ENCODE assay signal across 9 cellular contexts in genomic region chr15:77993374-77993911, GRCh38.
DNase-seq lines count a peak whose midpoint lies in the region; ATAC-seq and TF ChIP-seq lines count a peak whose summit lies in the region.
"Had no signal": no experiment of that assay in that cellular context is flagged by ENCODE, and none has a peak within 500 bp of the region (broad histone marks: within the 10 kb centered on the region; RNA-seq: fewer than 3 reads in every experiment).

No MANE protein-coding gene starts in this region.

- H3K9me3 Mint-ChIP-seq in stimulated activated effector memory CD8-positive, alpha-beta T cell treated with anti-CD3 and anti-CD28 coated beads, Interleukin-12 subunit alpha, Interleukin-12 subunit beta, amount 100 ng/mL, for 72 hours, result no peaks in the 10 kb centered on the region

- ATAC-seq in GM19351 (IDR thresholded peaks at IDR 0.05; ENCODE audit: unreplicated experiment) (peak; percentile 20), heart right ventricle (no peak), HG03565 (IDR thresholded peaks at IDR 0.05; ENCODE audit: unreplicated experiment) (no peak)
- no peak for ATAC-seq in stimulated activated effector memory CD8-positive, alpha-beta T cell treated with anti-CD3 and anti-CD28 coated beads, Interleukin-12 subunit alpha, Interleukin-12 subunit beta, amount 100 ng/mL, for 72 hours

- TF ChIP-seq CTCF in VCaP (conservative IDR thresholded peaks at IDR 0.05), result no peak
- no peak for TF ChIP-seq CTCF in heart right ventricle (IDR thresholded peaks at IDR 0.05)

- H3K4me1 Mint-ChIP-seq in stimulated activated effector memory CD8-positive, alpha-beta T cell treated with anti-CD3 and anti-CD28 coated beads, Interleukin-12 subunit alpha, Interleukin-12 subunit beta, amount 100 ng/mL, for 72 hours, result peaks cover 34% of the 10 kb centered on the region

- peak overlapping the region; percentile 73 for H3K27ac ChIP-seq in VCaP
- H3K27ac ChIP-seq in heart right ventricle, result peak overlapping the region; percentile 3 to 90 (median 82)

- no peaks in the 10 kb centered on the region for H3K9me3 ChIP-seq in heart right ventricle
- H3K9me3 ChIP-seq: HAP-1 had no signal

- no peak overlapping the region for H3K4me3 ChIP-seq in heart right ventricle
- H3K4me3 ChIP-seq: HAP-1 had no signal

- DNase-seq in heart right ventricle (no peak), NCI-H524 treated with DMSO at 0.1 percent for 48 hours (lab: John Stamatoyannopoulos, UW) (no peak), DMS153 (lab: John Stamatoyannopoulos, UW) (no peak), iPS-NIHi11 (ENCODE audit: low spot score) (no peak)
- no peak for DNase-seq in stimulated activated effector memory CD8-positive, alpha-beta T cell treated with anti-CD3 and anti-CD28 coated beads, Interleukin-12 subunit alpha, Interleukin-12 subunit beta, amount 100 ng/mL, for 72 hours (ENCODE audit: low spot score in 2 of 2)

- intact Hi-C loops in heart right ventricle (cut with DNase I), result loop anchor here in 1 of 10 donors (2.0 kb wide), 1 partner anchor 19 kb away; no protein-coding TSS in a partner anchor

- H3K4me1 ChIP-seq in heart right ventricle, result peaks cover 28 to 72% (median 55%) of the 10 kb centered on the region in 9 donors
- H3K4me1 ChIP-seq: HAP-1 had no signal

- 91 to 95% methylated on average over 15 of the region's 15 CpGs for WGBS in heart right ventricle, 2 donors

- H3K27ac Mint-ChIP-seq in stimulated activated effector memory CD8-positive, alpha-beta T cell treated with anti-CD3 and anti-CD28 coated beads, Interleukin-12 subunit alpha, Interleukin-12 subunit beta, amount 100 ng/mL, for 72 hours, result peak overlapping the region; percentile 60

- H3K27me3 ChIP-seq in heart right ventricle, result no peaks in the 10 kb centered on the region

- no peak overlapping the region for H3K4me3 Mint-ChIP-seq in stimulated activated effector memory CD8-positive, alpha-beta T cell treated with anti-CD3 and anti-CD28 coated beads, Interleukin-12 subunit alpha, Interleukin-12 subunit beta, amount 100 ng/mL, for 72 hours

- peaks cover 0 to 36% (median 7%) of the 10 kb centered on the region in 9 donors for H3K36me3 ChIP-seq in heart right ventricle

- peaks cover 44% of the 10 kb centered on the region for H3K36me3 Mint-ChIP-seq in stimulated activated effector memory CD8-positive, alpha-beta T cell treated with anti-CD3 and anti-CD28 coated beads, Interleukin-12 subunit alpha, Interleukin-12 subunit beta, amount 100 ng/mL, for 72 hours
